ENCODE assay signal across 8 cellular contexts in the genomic region with DNA sequence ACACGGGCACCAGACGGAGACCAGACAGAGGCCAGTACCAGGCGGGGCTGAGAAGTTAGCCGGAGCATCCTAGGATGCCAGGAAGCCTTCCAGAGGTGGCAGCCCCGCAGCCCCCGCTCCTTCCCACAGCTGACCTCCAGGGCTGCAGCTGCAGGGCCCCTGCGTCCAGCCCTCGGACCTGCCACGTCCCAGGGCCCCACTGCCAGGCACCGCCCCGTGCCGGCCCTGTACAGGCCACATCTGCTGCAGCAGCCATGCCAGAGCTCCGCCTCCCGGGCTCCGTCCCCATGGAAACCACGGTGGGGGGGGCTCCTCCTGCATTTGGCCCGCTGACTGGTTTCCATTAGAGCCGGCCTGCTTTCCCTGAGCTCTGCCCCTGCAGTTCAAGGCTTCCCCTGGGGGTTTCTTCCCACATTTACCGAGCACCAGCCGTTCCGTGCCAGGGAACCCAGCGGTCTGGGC.
A peak's percentile ranks its signal among the peaks of the same experiment; 100 is the strongest.
DNase-seq lines count a peak whose midpoint lies in the region; ATAC-seq and TF ChIP-seq lines count a peak whose summit lies in the region.

No MANE protein-coding gene starts in this region.

- CTCF ChIA-PET in A673 (lab: Charles Lee), result interaction anchor here (0.5 kb wide), 1 partner anchor 50 kb away, joined by 4 read pairs; no protein-coding TSS in a partner anchor

- H3K9me3 ChIP-seq in A673 (ENCODE audit: low read depth, low read length, poor library complexity, severe bottlenecking) (no peaks in the 10 kb centered on the region), colonic mucosa (no peaks in the 10 kb centered on the region), aorta (ENCODE audit: control insufficient read depth, low read length) (no peaks in the 10 kb centered on the region)

- no peaks in the 10 kb centered on the region for H3K27me3 ChIP-seq in A673 (replicated peaks; ENCODE audit: insufficient read depth, low read depth, low read length, poor library complexity)
- no peaks in the 10 kb centered on the region for H3K27me3 ChIP-seq in colonic mucosa
- no peaks in the 10 kb centered on the region for H3K27me3 ChIP-seq in aorta (ENCODE audit: control insufficient read depth in 1 of 2, insufficient read depth in 2 of 2, low read length in 1 of 2)

- WGBS in aorta, 2 donors, result 5 to 7% methylated on average over 22 of the region's 22 CpGs

- peaks cover 89% of the 10 kb centered on the region for H3K36me3 ChIP-seq in A673 (ENCODE audit: insufficient read depth, low read length, poor library complexity, severe bottlenecking)
- no peaks in the 10 kb centered on the region for H3K36me3 ChIP-seq in colonic mucosa
- H3K36me3 ChIP-seq in aorta (ENCODE audit: control insufficient read depth in 1 of 2, insufficient read depth in 2 of 2, low read length in 1 of 2), result peaks cover 0 to 3% of the 10 kb centered on the region in 2 donors

- POLR2A ChIA-PET in A673 (lab: Charles Lee; ENCODE audit: low non-redundant PET), result no interaction called here

- H3K9ac ChIP-seq in colonic mucosa (ENCODE audit: low read depth in 2 of 2, low read length in 2 of 2), result peak overlapping the region in 1 of 2 donors; percentile 92

- ATAC-seq in aorta (ENCODE audit: low FRiP score), result peak; percentile 89
- ATAC-seq in HG03432 (IDR thresholded peaks at IDR 0.05; ENCODE audit: unreplicated experiment), result no peak
- ATAC-seq in HG03135 (IDR thresholded peaks at IDR 0.05; ENCODE audit: unreplicated experiment), result no peak

- DNase-seq in A673 (ENCODE audit: low spot score) (peak; percentile 87), NCI-H2081 treated with DMSO at 0.1 percent for 48 hours (lab: John Stamatoyannopoulos, UW) (peak; percentile 41), colonic mucosa (peak; percentile 78), lung microvascular endothelial cell (ENCODE audit: low read depth in 2 of 2) (peak; percentile 92 to 96), aorta (peak; percentile 94 to 95)
- no peak for DNase-seq in stimulated activated CD4-positive, alpha-beta T cell treated with anti-CD3 and anti-CD28 coated beads, Interleukin-4, amount 100 ng/mL, for 4 hours

- TF ChIP-seq CTCF in A673 (conservative IDR thresholded peaks at IDR 0.05; ENCODE audit: low read depth, low read length) (no peak), colonic mucosa (IDR thresholded peaks at IDR 0.05) (no peak)

- no TSS peak for BruUV-seq in A673 (replicated peaks; lab: Mats Ljungman, UMichigan)

- peaks cover 76% of the 10 kb centered on the region for H3K4me1 ChIP-seq in A673 (ENCODE audit: insufficient read depth, low read length, poor library complexity, severe bottlenecking)
- peaks cover 37% of the 10 kb centered on the region for H3K4me1 ChIP-seq in colonic mucosa
- H3K4me1 ChIP-seq in aorta (ENCODE audit: control insufficient read depth in 1 of 2, insufficient read depth in 2 of 2, low read length in 2 of 2), result peaks cover 0 to 6% of the 10 kb centered on the region in 2 donors

- intact Hi-C loops in A673 (cut with micrococcal nuclease; ENCODE audit: unreplicated experiment), result no loop called here
- intact Hi-C loops in colonic mucosa (cut with DNase I), result no loop called here
- intact Hi-C loops in aorta (cut with DNase I), result loop anchor here in 1 of 2 donors (2.0 to 10.0 kb wide), 3 partner anchors 19 to 773 kb away; no protein-coding TSS in a partner anchor

- H3K4me3 ChIP-seq in A673 (ENCODE audit: low read depth, low read length, poor library complexity, severe bottlenecking) (no peak overlapping the region), colonic mucosa (no peak overlapping the region), aorta (ENCODE audit: low read length in 2 of 2) (no peak overlapping the region)

- H3K27ac ChIP-seq in A673 (ENCODE audit: low read depth, low read length, poor library complexity, severe bottlenecking) (peak overlapping the region; percentile 97), colonic mucosa (peak overlapping the region; percentile 71), aorta (ENCODE audit: low read depth in 1 of 2, low read length in 2 of 2) (peak overlapping the region; percentile 68 to 73)

Comparison
In these comparisons a context has a peak if more than half of its experiments do, and no peak if none do; other contexts are left out.
1. DNase-seq: peak in A673 (single experiment), NCI-H2081 treated with DMSO at 0.1 percent for 48 hours (single experiment), colonic mucosa (single experiment), lung microvascular endothelial cell (2 of 2) and aorta (2 of 2); none in stimulated activated CD4-positive, alpha-beta T cell treated with anti-CD3 and anti-CD28 coated beads, Interleukin-4, amount 100 ng/mL, for 4 hours (0 of 2).
2. Peak in every context shown above with its lines, with median percentiles within 50 percentile points of each other: H3K27ac ChIP-seq.